Comparison of ENCODE assay signal across 8 cellular contexts in the genomic region with DNA sequence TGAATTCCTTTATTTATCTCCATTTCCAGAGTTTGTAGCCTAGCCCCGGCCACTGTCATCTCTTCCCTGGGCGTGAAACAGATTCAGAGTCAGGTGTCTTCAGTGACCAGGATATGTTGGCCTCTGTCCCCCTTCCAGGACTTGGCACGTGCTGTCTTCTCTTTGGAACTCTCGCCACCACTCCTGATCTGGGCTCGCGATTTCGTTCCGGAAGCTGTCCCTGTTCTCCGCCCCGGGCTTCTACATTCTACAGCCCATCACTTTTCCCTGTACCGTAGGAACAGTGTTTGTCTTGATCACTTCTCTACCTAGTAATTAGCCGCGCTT. TPM values are rescaled to one million over a fixed set of nuclear protein-coding genes. Genes with fewer than 3 reads are reported as not detected.
DNase-seq lines count a peak whose midpoint lies in the region; ATAC-seq and TF ChIP-seq lines count a peak whose summit lies in the region.

No MANE protein-coding gene starts in this region.

- H2AFZ ChIP-seq in SU-DHL-6 (ENCODE audit: low read depth, low read length, severe bottlenecking) (peak overlapping the region; percentile 81), neuron (ENCODE audit: low read depth, low read length) (peak overlapping the region; percentile 81)

- H3K4me1 ChIP-seq in esophagus muscularis mucosa (peaks cover 12 to 20% (median 17%) of the 10 kb centered on the region in 4 donors), neuron (ENCODE audit: insufficient read depth, low read length) (peaks cover 11% of the 10 kb centered on the region)

- 10% methylated on average over 13 of the region's 13 CpGs for WGBS in esophagus muscularis mucosa

- H3K4me3 Mint-ChIP-seq in CD4-positive, alpha-beta T cell, result peak overlapping the region; percentile 94

- H3K27ac ChIP-seq in CD4-positive, alpha-beta T cell (ENCODE audit: low read depth, low read length), result peak overlapping the region; percentile 62
- H3K27ac ChIP-seq in SU-DHL-6 (ENCODE audit: low read depth, low read length), result peak overlapping the region; percentile 26; the same call in 1 of the 2 replicates
- H3K27ac ChIP-seq in esophagus muscularis mucosa (replicated peaks in 1 of 4), result peak overlapping the region; percentile 84 to 92 (median 89)

- H3K27me3 Mint-ChIP-seq in CD4-positive, alpha-beta T cell, result no peaks in the 10 kb centered on the region

- H3K27me3 ChIP-seq in CD4-positive, alpha-beta T cell (ENCODE audit: control insufficient read depth, insufficient read depth, low read length), result no peaks in the 10 kb centered on the region
- H3K27me3 ChIP-seq in SU-DHL-6 (ENCODE audit: low read length), result no peaks in the 10 kb centered on the region
- no peaks in the 10 kb centered on the region for H3K27me3 ChIP-seq in esophagus muscularis mucosa
- H3K27me3 ChIP-seq in neuron (ENCODE audit: insufficient read depth, low read length), result no peaks in the 10 kb centered on the region

- peaks cover 12% of the 10 kb centered on the region for H3K36me3 Mint-ChIP-seq in CD4-positive, alpha-beta T cell (ENCODE audit: low read depth)

- DNase-seq in CD4-positive, alpha-beta T cell, result no peak
- DNase-seq in HFF-Myc (ENCODE audit: extremely low read depth, low read depth) (peak; percentile 35), esophagus muscularis mucosa (ENCODE audit: extremely low spot score) (no peak), RPMI8226 (no peak), NCI-H446 treated with DMSO at 0.1 percent for 48 hours (lab: John Stamatoyannopoulos, UW) (no peak)

- H3K4me2 ChIP-seq in SU-DHL-6 (ENCODE audit: low read depth, low read length, poor library complexity, severe bottlenecking), result peak overlapping the region; percentile 81

- no peak for TF ChIP-seq POLR2A in esophagus muscularis mucosa (IDR thresholded peaks at IDR 0.05; ENCODE audit: low read depth)

- H3K9ac ChIP-seq in SU-DHL-6 (ENCODE audit: low read length), result peak overlapping the region; percentile 85

- no peaks in the 10 kb centered on the region for H3K9me2 ChIP-seq in SU-DHL-6 (replicated peaks; ENCODE audit: insufficient read depth, low read length)

- peak overlapping the region; percentile 91 for H3K27ac Mint-ChIP-seq in CD4-positive, alpha-beta T cell

- POLR2A ChIA-PET in CD4-positive, alpha-beta T cell (lab: Charles Lee), result interaction anchor here (1.2 to 2.1 kb wide), 2 partner anchors 78 to 81 kb away, joined by 4 to 13 read pairs; partner anchors contain the start of genes ACSS2 and GGT7

- H3F3A ChIP-seq in SU-DHL-6 (ENCODE audit: insufficient read depth), result no peaks in the 10 kb centered on the region

- H3K4me1 Mint-ChIP-seq in CD4-positive, alpha-beta T cell (ENCODE audit: low read depth), result peaks cover 23% of the 10 kb centered on the region

- intact Hi-C loops in CD4-positive, alpha-beta T cell (cut with DNase I, micrococcal nuclease), result loop anchor here (1.0 to 10.0 kb wide), 9 partner anchors 79 to 960 kb away; partner anchors contain the start of genes GGT7 (in 2 of the 2), NCOA6 (in 2 of the 2), ACSS2 (in 1 of the 2) and AHCY (in 1 of the 2)
- intact Hi-C loops in esophagus muscularis mucosa (cut with DNase I), result no loop called here

- TF ChIP-seq CTCF in CD4-positive, alpha-beta T cell (IDR thresholded peaks at IDR 0.05), result no peak
- TF ChIP-seq CTCF in HFF-Myc (IDR thresholded peaks at IDR 0.05; ENCODE audit: low read depth, low read length, missing control alignments) (no peak), SU-DHL-6 (IDR thresholded peaks at IDR 0.05; ENCODE audit: insufficient read depth, low read length, poor library complexity, severe bottlenecking) (no peak), esophagus muscularis mucosa (IDR thresholded peaks at IDR 0.05) (no peak)

- H4K20me1 ChIP-seq in SU-DHL-6 (ENCODE audit: low read depth, low read length), result no peaks in the 10 kb centered on the region

- no peak for ATAC-seq in CD4-positive, alpha-beta T cell (ENCODE audit: poor library complexity)
- ATAC-seq in HG02610 (IDR thresholded peaks at IDR 0.05; ENCODE audit: unreplicated experiment), result no peak

- TF ChIP-seq EP300 in esophagus muscularis mucosa (IDR thresholded peaks at IDR 0.05), result no peak

- H3K4me3 ChIP-seq in HFF-Myc (replicated peaks; ENCODE audit: low read depth, low read length) (peak overlapping the region; percentile 84), SU-DHL-6 (ENCODE audit: insufficient read depth, low read length, poor library complexity, severe bottlenecking) (peak overlapping the region; percentile 72), esophagus muscularis mucosa (peak overlapping the region; percentile 66 to 81 (median 74)), neuron (ENCODE audit: low read length) (peak overlapping the region; percentile 80)

- no peaks in the 10 kb centered on the region for H3K9me3 Mint-ChIP-seq in CD4-positive, alpha-beta T cell

- peaks cover 4% of the 10 kb centered on the region; the same call in 1 of the 2 replicates for H3K79me2 ChIP-seq in SU-DHL-6 (ENCODE audit: insufficient read depth, low read length)

- H3K9me3 ChIP-seq in CD4-positive, alpha-beta T cell (ENCODE audit: control insufficient read depth, low read length), result no peaks in the 10 kb centered on the region
- H3K9me3 ChIP-seq in SU-DHL-6 (ENCODE audit: insufficient read depth, low read length) (no peaks in the 10 kb centered on the region), esophagus muscularis mucosa (no peaks in the 10 kb centered on the region), neuron (ENCODE audit: low read length) (peaks cover 2% of the 10 kb centered on the region)

- H3K36me3 ChIP-seq in SU-DHL-6 (ENCODE audit: low read length) (no peaks in the 10 kb centered on the region; the same call in 1 of the 2 replicates), esophagus muscularis mucosa (peaks cover 0 to 12% (median 4%) of the 10 kb centered on the region in 4 donors), neuron (ENCODE audit: insufficient read depth, low read length) (peaks cover 1% of the 10 kb centered on the region)

- CTCF ChIA-PET in CD4-positive, alpha-beta T cell (lab: Charles Lee), result interaction anchor here (1.4 to 2.1 kb wide), 4 partner anchors 80 to 141 kb away, joined by 4 to 21 read pairs (median 10); partner anchors contain the start of gene GGT7

RNA-seq across cellular contexts. Expression of gene GSS, which starts 0.7 kb away (rescaled TPM):
- 10 to 100 TPM; 24.3 to 24.7 TPM for total RNA-seq in CD4-positive, alpha-beta T cell
- 10 to 100 TPM; 27.7 to 36.1 (median 28.5) TPM for total RNA-seq in esophagus muscularis mucosa

RNA-seq across cellular contexts. Expression of gene MYH7B, which starts 0.8 kb away (rescaled TPM):
- under 1 TPM; 0.53 to 0.58 TPM for total RNA-seq in CD4-positive, alpha-beta T cell
- under 1 TPM; 0.17 to 0.84 (median 0.37) TPM for total RNA-seq in esophagus muscularis mucosa

Comparison
In these comparisons a context has a peak if more than half of its experiments do, and no peak if none do; other contexts are left out.
1. H3K27ac ChIP-seq: peak in every context shown above with its lines; median percentile 89 in esophagus muscularis mucosa; 62 in CD4-positive, alpha-beta T cell; 26 in SU-DHL-6.